In genomic region chr6:33247977-33248642, GRCh38 we compare ENCODE assay signal across 8 cellular contexts. TPM values are rescaled to one million over a fixed set of nuclear protein-coding genes. Genes with fewer than 3 reads are reported as not detected.
DNase-seq lines count a peak whose midpoint lies in the region; ATAC-seq and TF ChIP-seq lines count a peak whose summit lies in the region.

No MANE protein-coding gene starts in this region.

- H4K20me1 ChIP-seq in SU-DHL-6 (ENCODE audit: low read depth, low read length) = no peaks in the 10 kb centered on the region

- no peak for TF ChIP-seq POLR2A in ovary (IDR thresholded peaks at IDR 0.05)

- H3K36me3 ChIP-seq in SU-DHL-6 (ENCODE audit: low read length) (no peaks in the 10 kb centered on the region), ovary (no peaks in the 10 kb centered on the region), thoracic aorta (peaks cover 10% of the 10 kb centered on the region)

- ATAC-seq in Right ventricle myocardium inferior (peak; percentile 79), thoracic aorta (ENCODE audit: insufficient number of reproducible peaks, low FRiP score, low read depth) (peak; percentile 22)

- POLR2A ChIA-PET in HEK293T (lab: Yijun Ruan, JAX) = interaction anchor here (0.6 to 7.2 kb wide), 18 partner anchors 8 to 276 kb away, joined by 3 to 64 read pairs (median 8); partner anchors contain the start of genes B3GALT4, HSD17B8, RGL2 and RING1

- intact Hi-C loops in Right ventricle myocardium inferior (cut with DNase I) = loop anchor here (1.0 to 5.0 kb wide), 6 partner anchors 39 to 361 kb away; partner anchors contain the start of genes RING1, RXRB and SLC39A7
- intact Hi-C loops in ovary (cut with DNase I) = loop anchor here (2.0 to 10.0 kb wide), 5 partner anchors 85 to 243 kb away; partner anchors contain the start of gene HLA-DOA (in 3 of the 4)

- peak overlapping the region; percentile 86 for H3K4me2 ChIP-seq in SU-DHL-6 (ENCODE audit: low read depth, low read length, poor library complexity, severe bottlenecking)

- DNase-seq in DMS 273 (lab: John Stamatoyannopoulos, UW; ENCODE audit: unreplicated experiment) (peak; percentile 97), HEK293T (ENCODE audit: extremely low spot score) (peak; percentile 80), NCI-H1436 (lab: John Stamatoyannopoulos, UW) (peak; percentile 79), Right ventricle myocardium inferior (ENCODE audit: missing footprints) (peak; percentile 95), ovary (peak; percentile 81 to 94 (median 93)), thoracic aorta (ENCODE audit: low spot score) (peak; percentile 64)
- DNase-seq in activated naive CD8-positive, alpha-beta T cell treated with anti-CD3 and anti-CD28 coated beads, Interleukin-2, amount 50 U/mL, for 16 hours (ENCODE audit: low read depth, low spot score) = peak; percentile 86

- H3K4me1 ChIP-seq in ovary (ENCODE audit: insufficient read depth) = peaks cover 3% of the 10 kb centered on the region
- peaks cover 12 to 25% of the 10 kb centered on the region in 2 donors for H3K4me1 ChIP-seq in thoracic aorta (ENCODE audit: control insufficient read depth in 1 of 2, low read depth in 2 of 2)

- no peak for TF ChIP-seq EP300 in ovary (IDR thresholded peaks at IDR 0.05)

- H3K27ac ChIP-seq in SU-DHL-6 (ENCODE audit: low read depth, low read length) (peak overlapping the region; percentile 70), ovary (peak overlapping the region; percentile 73 to 84), thoracic aorta (peak overlapping the region; percentile 94)

- H3K9ac ChIP-seq in SU-DHL-6 (ENCODE audit: low read length) = peak overlapping the region; percentile 68

- no peaks in the 10 kb centered on the region for H3K9me2 ChIP-seq in SU-DHL-6 (replicated peaks; ENCODE audit: insufficient read depth, low read length)

- TF ChIP-seq CTCF in SU-DHL-6 (IDR thresholded peaks at IDR 0.05; ENCODE audit: insufficient read depth, low read length, poor library complexity, severe bottlenecking) = peak; percentile 91
- TF ChIP-seq CTCF in ovary (IDR thresholded peaks at IDR 0.05) = peak; percentile 94 to 96 (median 95)
- TF ChIP-seq CTCF in thoracic aorta (IDR thresholded peaks at IDR 0.05) = peak; percentile 98

- peaks cover 7% of the 10 kb centered on the region; the same call in 1 of the 2 replicates for H3K79me2 ChIP-seq in SU-DHL-6 (ENCODE audit: insufficient read depth, low read length)

- 1 to 3% (median 2%) methylated on average over 27 to 28 of the region's 28 CpGs for WGBS in ovary, 3 donors

- peaks cover 10% of the 10 kb centered on the region for H3F3A ChIP-seq in SU-DHL-6 (ENCODE audit: insufficient read depth)

- CTCF ChIA-PET in HEK293T (lab: Yijun Ruan, JAX) = interaction anchor here (0.6 to 2.7 kb wide), 16 partner anchors 10 to 263 kb away, joined by 3 to 19 read pairs (median 4); partner anchors contain the start of genes HSD17B8 and RPS18

- H3K4me3 ChIP-seq in SU-DHL-6 (ENCODE audit: insufficient read depth, low read length, poor library complexity, severe bottlenecking) (peak overlapping the region; percentile 62), ovary (peak overlapping the region; percentile 51), thoracic aorta (peak overlapping the region; percentile 71)

- H3K9me3 ChIP-seq in SU-DHL-6 (ENCODE audit: insufficient read depth, low read length) = no peaks in the 10 kb centered on the region
- H3K9me3 ChIP-seq in ovary = no peaks in the 10 kb centered on the region
- H3K9me3 ChIP-seq in thoracic aorta = no peaks in the 10 kb centered on the region

- peak overlapping the region; percentile 88 for H2AFZ ChIP-seq in SU-DHL-6 (ENCODE audit: low read depth, low read length, severe bottlenecking)

- H3K27me3 ChIP-seq in SU-DHL-6 (ENCODE audit: low read length) = no peaks in the 10 kb centered on the region
- no peaks in the 10 kb centered on the region for H3K27me3 ChIP-seq in ovary
- H3K27me3 ChIP-seq in thoracic aorta (replicated peaks; ENCODE audit: insufficient read depth) = peaks cover 8% of the 10 kb centered on the region

TF ChIP-seq in HEK293T, 16 proteins besides CTCF, POLR2A, EP300 and RAD21:
- no peak for TF ChIP-seq LEF1 (IDR thresholded peaks at IDR 0.05; ENCODE audit: borderline replicate concordance)
- no peak for TF ChIP-seq FOXA1 (IDR thresholded peaks at IDR 0.05)
- no peak for TF ChIP-seq ZNF384 (IDR thresholded peaks at IDR 0.05)
- no peak for TF ChIP-seq SP1 (IDR thresholded peaks at IDR 0.05)
- TF ChIP-seq BHLHE40 (IDR thresholded peaks at IDR 0.05; ENCODE audit: borderline replicate concordance) = no peak
- TF ChIP-seq FOXK2 (IDR thresholded peaks at IDR 0.05) = no peak
- no peak for TF ChIP-seq HDGF (IDR thresholded peaks at IDR 0.05; ENCODE audit: borderline replicate concordance)
- TF ChIP-seq ELF4 (IDR thresholded peaks at IDR 0.05) = no peak
- no peak for TF ChIP-seq NFRKB (IDR thresholded peaks at IDR 0.05)
- TF ChIP-seq L3MBTL2 (conservative IDR thresholded peaks at IDR 0.05) = no peak
- no peak for TF ChIP-seq CTBP1 (IDR thresholded peaks at IDR 0.05; ENCODE audit: borderline replicate concordance)
- no peak for TF ChIP-seq TARDBP (IDR thresholded peaks at IDR 0.05)
- TF ChIP-seq SUZ12 (IDR thresholded peaks at IDR 0.05) = no peak
- TF ChIP-seq PKNOX1 (IDR thresholded peaks at IDR 0.05) = no peak
- no peak for TF ChIP-seq FOXM1 (IDR thresholded peaks at IDR 0.05; ENCODE audit: borderline replicate concordance)
- no peak for TF ChIP-seq ARNT (IDR thresholded peaks at IDR 0.05)

RNA-seq across cellular contexts. Expression of gene VPS52, which starts 23.6 kb away (rescaled TPM):
- total RNA-seq in Right ventricle myocardium inferior (31.4 TPM), ovary (10 to 100 TPM; 24.0 to 55.6 (median 45.2) TPM), thoracic aorta (10 to 100 TPM; 31.4 to 43.2 TPM)
- 10 to 100 TPM; 39.5 to 56.7 TPM for polyA plus RNA-seq in ovary

RNA-seq across cellular contexts. Expression of gene RPS18, which starts 23.8 kb away (rescaled TPM):
- total RNA-seq in Right ventricle myocardium inferior (1,075 TPM), ovary (1,000 to 10,000 TPM; 4,177 to 8,845 (median 4,854) TPM), thoracic aorta (1,000 to 10,000 TPM; 1,163 to 1,178 TPM)
- polyA plus RNA-seq in ovary = over 10,000 TPM in 1 of 2 donors, 1,000 to 10,000 TPM in 1; 6,405 to 11,953 TPM

RNA-seq across cellular contexts. Expression of gene B3GALT4, which starts 28.8 kb away (rescaled TPM):
- total RNA-seq in Right ventricle myocardium inferior = 8.5 TPM
- 10 to 100 TPM in 2 of 7 donors, 1 to 10 TPM in 5; 4.3 to 10.6 (median 6.9) TPM for total RNA-seq in ovary
- 1 to 10 TPM; 2.7 to 7.4 TPM for polyA plus RNA-seq in ovary
- 10 to 100 TPM; 18.1 to 27.3 TPM for total RNA-seq in thoracic aorta

RNA-seq across cellular contexts. Expression of gene RING1, which starts 39.8 kb away (rescaled TPM):
- total RNA-seq in Right ventricle myocardium inferior = 27.7 TPM
- 10 to 100 TPM; 20.7 to 70.6 (median 52.3) TPM for total RNA-seq in ovary
- polyA plus RNA-seq in ovary = 10 to 100 TPM; 37.3 to 51.7 TPM
- 10 to 100 TPM; 13.2 to 17.3 TPM for total RNA-seq in thoracic aorta

RNA-seq across cellular contexts. Expression of gene WDR46, which starts 40.9 kb away (rescaled TPM):
- 15.9 TPM for total RNA-seq in Right ventricle myocardium inferior
- 10 to 100 TPM; 29.1 to 58.5 (median 35.0) TPM for total RNA-seq in ovary
- polyA plus RNA-seq in ovary = 10 to 100 TPM; 25.5 to 27.0 TPM
- 10 to 100 TPM; 42.6 to 60.3 TPM for total RNA-seq in thoracic aorta

Comparison
In these comparisons a context has a peak if more than half of its experiments do, and no peak if none do; other contexts are left out.
1. Peak in every context shown above with its lines: DNase-seq, ATAC-seq, H3K4me3 ChIP-seq and H3K27ac ChIP-seq.